ENCODE assay signal across 15 cellular contexts in the genomic region with DNA sequence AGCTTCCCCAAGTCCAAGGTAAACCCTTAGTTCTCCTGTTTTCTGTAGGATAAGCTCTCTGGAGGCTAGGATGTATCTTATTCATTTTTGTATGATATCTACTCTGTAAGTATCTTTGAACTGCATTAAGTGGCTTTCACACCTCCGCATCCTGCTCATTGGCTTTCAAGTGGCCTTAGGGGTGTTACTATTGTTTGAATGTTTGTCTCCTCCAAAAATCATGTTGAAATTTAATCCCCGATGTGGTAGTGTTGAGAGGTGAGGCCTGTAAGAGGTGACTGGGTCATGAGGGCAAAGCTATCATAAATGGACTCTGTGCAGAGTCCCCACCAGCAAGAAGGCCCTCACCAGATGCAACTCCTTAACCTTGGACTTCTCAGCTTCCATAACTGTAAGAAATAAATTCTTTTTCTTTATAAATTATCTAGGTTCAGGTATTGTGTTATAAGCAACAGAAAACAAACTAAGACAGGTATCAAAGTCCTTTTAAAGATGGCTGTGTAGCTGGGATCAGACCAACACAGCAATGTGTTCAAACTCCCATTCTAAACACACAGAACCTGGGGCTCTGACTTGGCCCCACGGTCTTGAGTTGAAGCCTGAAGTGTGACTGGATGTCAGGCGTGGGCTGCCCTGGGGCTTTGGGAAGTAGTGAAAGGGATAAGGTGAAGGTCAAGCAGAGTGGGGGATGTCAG. TPM values are rescaled to one million over a fixed set of nuclear protein-coding genes. Genes with fewer than 3 reads are reported as not detected.
A peak's percentile ranks its signal among the peaks of the same experiment; 100 is the strongest.
DNase-seq lines count a peak whose midpoint lies in the region; ATAC-seq and TF ChIP-seq lines count a peak whose summit lies in the region.
"Had no signal": no experiment of that assay in that cellular context is flagged by ENCODE, and none has a peak within 500 bp of the region (broad histone marks: within the 10 kb centered on the region; RNA-seq: fewer than 3 reads in every experiment).

No MANE protein-coding gene starts in this region.

- no peaks in the 10 kb centered on the region for H3F3A ChIP-seq in neural progenitor cell (ENCODE audit: low read depth)

- H3K9me3 ChIP-seq in neural progenitor cell (ENCODE audit: low read depth), result no peaks in the 10 kb centered on the region
- no peaks in the 10 kb centered on the region for H3K9me3 ChIP-seq in effector memory CD4-positive, alpha-beta T cell (ENCODE audit: control insufficient read depth, low read length)
- H3K9me3 ChIP-seq: SJSA1 had no signal

- ATAC-seq in GM18909 (IDR thresholded peaks at IDR 0.05; ENCODE audit: poor library complexity, unreplicated experiment), result peak; percentile 16
- peak; percentile 14 for ATAC-seq in HG02798 (IDR thresholded peaks at IDR 0.05; ENCODE audit: poor library complexity, unreplicated experiment)
- ATAC-seq in activated T-helper 17 cell treated with anti-CD3 and anti-CD28 coated beads, Interleukin-2, amount 50 U/mL, for 72 hours (replicated peaks), result peak; percentile 56
- ATAC-seq: HCT116 had no signal

- no peak overlapping the region for H3K9ac ChIP-seq in neural progenitor cell

- CTCF ChIA-PET in HEK293T (lab: Yijun Ruan, JAX), result interaction anchor here (1.0 kb wide), 1 partner anchor 151 kb away, joined by 3 read pairs; no protein-coding TSS in a partner anchor

- H3K4me2 ChIP-seq in neural progenitor cell, result no peak overlapping the region

- peaks cover 28% of the 10 kb centered on the region for H3K4me1 Mint-ChIP-seq in activated T-helper 17 cell treated with anti-CD3 and anti-CD28 coated beads, Interleukin-2, amount 50 U/mL, for 72 hours
- no peaks in the 10 kb centered on the region for H3K4me1 Mint-ChIP-seq in neural progenitor cell
- H3K4me1 Mint-ChIP-seq: mesothelial cell of epicardium had no signal

- no peaks in the 10 kb centered on the region for H3K9me3 Mint-ChIP-seq in activated T-helper 17 cell treated with anti-CD3 and anti-CD28 coated beads, Interleukin-2, amount 50 U/mL, for 72 hours
- no peaks in the 10 kb centered on the region for H3K9me3 Mint-ChIP-seq in neural progenitor cell
- H3K9me3 Mint-ChIP-seq: mesothelial cell of epicardium had no signal

- no peaks in the 10 kb centered on the region for H3K27me3 ChIP-seq in neural progenitor cell
- no peaks in the 10 kb centered on the region for H3K27me3 ChIP-seq in effector memory CD4-positive, alpha-beta T cell (replicated peaks; ENCODE audit: control insufficient read depth, insufficient read depth, low read length, poor library complexity, severe bottlenecking)
- H3K27me3 ChIP-seq: SJSA1 had no signal

- H3K27ac ChIP-seq in neural progenitor cell, result no peak overlapping the region
- H3K27ac ChIP-seq in effector memory CD4-positive, alpha-beta T cell (ENCODE audit: insufficient read depth, low read length, poor library complexity, severe bottlenecking), result no peak overlapping the region
- H3K27ac ChIP-seq: SJSA1 had no signal

- H3K27me3 Mint-ChIP-seq in activated T-helper 17 cell treated with anti-CD3 and anti-CD28 coated beads, Interleukin-2, amount 50 U/mL, for 72 hours, result no peaks in the 10 kb centered on the region
- H3K27me3 Mint-ChIP-seq in neural progenitor cell (ENCODE audit: insufficient read depth, low read depth), result no peaks in the 10 kb centered on the region

- H3K36me3 ChIP-seq in neural progenitor cell, result no peaks in the 10 kb centered on the region
- H3K36me3 ChIP-seq in effector memory CD4-positive, alpha-beta T cell (ENCODE audit: control insufficient read depth, insufficient read depth, low read length), result no peaks in the 10 kb centered on the region
- H3K36me3 ChIP-seq: SJSA1 had no signal

- no peaks in the 10 kb centered on the region for H3K36me3 Mint-ChIP-seq in activated T-helper 17 cell treated with anti-CD3 and anti-CD28 coated beads, Interleukin-2, amount 50 U/mL, for 72 hours (ENCODE audit: low read depth)
- no peaks in the 10 kb centered on the region for H3K36me3 Mint-ChIP-seq in neural progenitor cell
- H3K36me3 Mint-ChIP-seq: mesothelial cell of epicardium had no signal

- H3K79me2 ChIP-seq in neural progenitor cell (ENCODE audit: low read depth), result no peaks in the 10 kb centered on the region

- H2AFZ ChIP-seq in neural progenitor cell (replicated peaks), result no peak overlapping the region

- H3K4me3 Mint-ChIP-seq in activated T-helper 17 cell treated with anti-CD3 and anti-CD28 coated beads, Interleukin-2, amount 50 U/mL, for 72 hours, result peak overlapping the region; percentile 69
- H3K4me3 Mint-ChIP-seq in neural progenitor cell, result no peak overlapping the region
- H3K4me3 Mint-ChIP-seq: mesothelial cell of epicardium had no signal

- TF ChIP-seq CTCF in neural progenitor cell (IDR thresholded peaks at IDR 0.05), result no peak

- no peak for DNase-seq in neural progenitor cell (ENCODE audit: low spot score)
- no peak for DNase-seq in effector memory CD4-positive, alpha-beta T cell
- DNase-seq in activated effector memory CD4-positive, alpha-beta T cell treated with Interleukin-2 at 50 U/mL for 16 hours, result no peak
- no peak for DNase-seq in NCI-H446 treated with DMSO at 0.1 percent for 48 hours (lab: John Stamatoyannopoulos, UW)
- DNase-seq in HEK293T (ENCODE audit: extremely low spot score), result no peak
- DNase-seq: cortex of kidney, glutamatergic neuron, NCI-H2171 had no signal

- H3K4me1 ChIP-seq in neural progenitor cell, result peaks cover 10% of the 10 kb centered on the region
- peaks cover 11% of the 10 kb centered on the region for H3K4me1 ChIP-seq in effector memory CD4-positive, alpha-beta T cell (ENCODE audit: control insufficient read depth, insufficient read depth, low read length, poor library complexity, severe bottlenecking)

- POLR2A ChIA-PET in HEK293T (lab: Yijun Ruan, JAX), result no interaction called here

- no peak overlapping the region for H3K4me3 ChIP-seq in neural progenitor cell
- no peak overlapping the region for H3K4me3 ChIP-seq in effector memory CD4-positive, alpha-beta T cell (ENCODE audit: insufficient read depth, low read depth, low read length, poor library complexity, severe bottlenecking)
- H3K4me3 ChIP-seq: SJSA1, skin epidermis had no signal

- H3K27ac Mint-ChIP-seq in activated T-helper 17 cell treated with anti-CD3 and anti-CD28 coated beads, Interleukin-2, amount 50 U/mL, for 72 hours, result peak overlapping the region; percentile 89
- H3K27ac Mint-ChIP-seq in neural progenitor cell, result peak overlapping the region; percentile 26
- H3K27ac Mint-ChIP-seq: mesothelial cell of epicardium had no signal

- no peaks in the 10 kb centered on the region for H4K20me1 ChIP-seq in neural progenitor cell (ENCODE audit: low read depth)

TF ChIP-seq in HEK293T, 16 proteins besides CTCF, POLR2A, EP300 and RAD21:
- TF ChIP-seq LEF1 (IDR thresholded peaks at IDR 0.05; ENCODE audit: borderline replicate concordance) (no peak), NFRKB (IDR thresholded peaks at IDR 0.05) (no peak), BHLHE40 (IDR thresholded peaks at IDR 0.05; ENCODE audit: borderline replicate concordance) (no peak), ARNT (IDR thresholded peaks at IDR 0.05) (no peak)

RNA-seq across cellular contexts. Expression of a gene that starts 25.9 kb away (rescaled TPM):
- 10 to 100 TPM; 17.8 to 22.0 TPM for total RNA-seq in activated T-helper 17 cell treated with anti-CD3 and anti-CD28 coated beads, Interleukin-2, amount 50 U/mL, for 72 hours
- total RNA-seq in neural progenitor cell (ENCODE audit: low replicate concordance), result 1.5 TPM in 1 of 2 replicates, not detected in the other
